10 cellular contexts compared by ENCODE assay signal in the genomic region with DNA sequence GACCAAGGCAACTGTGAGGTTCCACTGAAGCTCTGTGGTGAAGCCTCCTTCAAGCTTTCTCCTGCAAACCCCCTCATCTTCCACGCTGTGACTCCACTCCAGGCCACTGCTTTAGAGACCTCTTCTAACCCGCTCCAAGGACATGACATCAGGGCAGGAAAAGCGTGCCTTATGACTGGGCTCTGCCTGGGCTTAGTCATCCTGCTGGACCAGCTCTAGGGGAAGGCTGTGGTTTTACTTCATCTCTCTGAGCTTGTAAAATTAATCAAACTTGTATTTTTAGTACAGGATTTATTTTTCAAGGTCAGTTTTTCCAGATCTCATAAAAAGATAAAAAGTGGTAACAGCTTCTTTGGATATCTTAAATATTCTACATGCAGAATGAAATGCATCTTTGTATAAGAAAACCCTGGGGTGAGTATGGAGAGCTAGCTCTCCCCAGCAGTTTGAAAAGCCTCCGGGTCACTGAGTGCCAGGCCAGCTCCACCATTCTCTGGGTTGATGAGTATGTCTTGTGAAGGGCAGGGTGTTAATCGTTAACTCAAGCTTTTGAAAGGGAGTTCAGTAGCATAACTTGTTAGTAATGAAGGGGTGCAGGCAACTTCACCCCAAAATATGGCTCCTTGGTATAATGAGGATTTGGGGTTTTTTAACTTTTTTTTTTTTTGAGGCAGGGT. TPM values are rescaled to one million over a fixed set of nuclear protein-coding genes. Genes with fewer than 3 reads are reported as not detected.
A peak's percentile ranks its signal among the peaks of the same experiment; 100 is the strongest.
DNase-seq lines count a peak whose midpoint lies in the region; ATAC-seq, FAIRE-seq and TF ChIP-seq lines count a peak whose summit lies in the region.
"Had no signal": no experiment of that assay in that cellular context is flagged by ENCODE, and none has a peak within 500 bp of the region (broad histone marks: within the 10 kb centered on the region; RNA-seq: fewer than 3 reads in every experiment).

No MANE protein-coding gene starts in this region.

- no peak overlapping the region for H3K4me3 ChIP-seq in adipocyte (ENCODE audit: low read length)
- no peak overlapping the region for H3K4me3 ChIP-seq in gastroesophageal sphincter

- DNase-seq in HK-2 (ENCODE audit: unreplicated experiment) = peak; percentile 71
- peak; percentile 88 for DNase-seq in adipocyte (ENCODE audit: low read depth)
- DNase-seq in GM12891 (ENCODE audit: insufficient read length, low spot score) = no peak
- DNase-seq in cerebellar nuclear complex (lab: John Stamatoyannopoulos, UW) = no peak
- DNase-seq: NCI-H2107; stimulated activated CD8-positive, alpha-beta memory T cell treated with anti-CD3 and anti-CD28 coated beads, Interleukin-4, amount 100 ng/mL, for 48 hours; WERI-Rb-1 had no signal

- no peaks in the 10 kb centered on the region for H3K36me3 ChIP-seq in adipocyte (ENCODE audit: control insufficient read depth, insufficient read depth, low read length, severe bottlenecking)
- no peaks in the 10 kb centered on the region for H3K36me3 ChIP-seq in gastroesophageal sphincter
- H3K36me3 ChIP-seq: WERI-Rb-1 had no signal

- TF ChIP-seq POLR2A in gastroesophageal sphincter (IDR thresholded peaks at IDR 0.05) = no peak
- no peak for TF ChIP-seq POLR2A in GM12891 (IDR thresholded peaks at IDR 0.05; ENCODE audit: low read depth, low read length)

- whole genome bisulfite sequencing in gastroesophageal sphincter (ENCODE audit: low coverage in 1 of 2), 2 donors = 67 to 81% methylated on average over 3 to 5 of the region's 5 CpGs

- H3K27ac ChIP-seq in gastroesophageal sphincter = no peak overlapping the region
- H3K27ac ChIP-seq in temporal lobe (ENCODE audit: low read depth, low read length) = peak overlapping the region; percentile 8
- H3K27ac ChIP-seq: WERI-Rb-1 had no signal

- peak overlapping the region; percentile 9 for H3K9ac ChIP-seq in adipocyte (ENCODE audit: low read length)

- no peak for FAIRE-seq in GM12891 (lab: Jason Lieb, UNC)

- H3K9me3 ChIP-seq in adipocyte (ENCODE audit: control insufficient read depth, low read length) (no peaks in the 10 kb centered on the region), gastroesophageal sphincter (no peaks in the 10 kb centered on the region)

- no peak for TF ChIP-seq CTCF in gastroesophageal sphincter (IDR thresholded peaks at IDR 0.05)

- peak; percentile 44 for ATAC-seq in gastroesophageal sphincter
- ATAC-seq in HG03520 (IDR thresholded peaks at IDR 0.05; ENCODE audit: unreplicated experiment) = no peak

- TF ChIP-seq EP300 in gastroesophageal sphincter (IDR thresholded peaks at IDR 0.05) = no peak

- H3K27me3 ChIP-seq in adipocyte (replicated peaks; ENCODE audit: control insufficient read depth, insufficient read depth, low read length) = no peaks in the 10 kb centered on the region
- H3K27me3 ChIP-seq in gastroesophageal sphincter = peaks cover 26% of the 10 kb centered on the region

- H3K4me1 ChIP-seq in adipocyte (ENCODE audit: control insufficient read depth, insufficient read depth, low read length) = peaks cover 14% of the 10 kb centered on the region
- H3K4me1 ChIP-seq in gastroesophageal sphincter = no peaks in the 10 kb centered on the region

TF ChIP-seq in GM12891, 5 proteins besides CTCF, POLR2A, EP300 and RAD21:
- TF ChIP-seq PAX5 (IDR thresholded peaks at IDR 0.05; ENCODE audit: insufficient read depth, low read length, severe bottlenecking) = no peak
- no peak for TF ChIP-seq POLR2AphosphoS5 (IDR thresholded peaks at IDR 0.05; ENCODE audit: low read depth, low read length)
- TF ChIP-seq POU2F2 (IDR thresholded peaks at IDR 0.05; ENCODE audit: low read depth, low read length) = no peak
- TF ChIP-seq SPI1 (IDR thresholded peaks at IDR 0.05; ENCODE audit: low read depth, low read length) = no peak
- no peak for TF ChIP-seq TAF1 (IDR thresholded peaks at IDR 0.05; ENCODE audit: low read depth, low read length)

RNA-seq across cellular contexts. Expression of a gene that starts 33.1 kb away (rescaled TPM):
- total RNA-seq in gastroesophageal sphincter = 100 to 1,000 TPM; 109 to 159 (median 136) TPM
- total RNA-seq in temporal lobe = 90.2 TPM
- polyA plus RNA-seq in GM12891 (2012; ENCODE audit: low read depth, missing spikeins) = 29.8 TPM

Comparison
In these comparisons a context has a peak if more than half of its experiments do, and no peak if none do; other contexts are left out.
1. DNase-seq: peak in HK-2 (single experiment) and adipocyte (single experiment); none in GM12891 (single experiment) and cerebellar nuclear complex (0 of 2).